In the genomic region with DNA sequence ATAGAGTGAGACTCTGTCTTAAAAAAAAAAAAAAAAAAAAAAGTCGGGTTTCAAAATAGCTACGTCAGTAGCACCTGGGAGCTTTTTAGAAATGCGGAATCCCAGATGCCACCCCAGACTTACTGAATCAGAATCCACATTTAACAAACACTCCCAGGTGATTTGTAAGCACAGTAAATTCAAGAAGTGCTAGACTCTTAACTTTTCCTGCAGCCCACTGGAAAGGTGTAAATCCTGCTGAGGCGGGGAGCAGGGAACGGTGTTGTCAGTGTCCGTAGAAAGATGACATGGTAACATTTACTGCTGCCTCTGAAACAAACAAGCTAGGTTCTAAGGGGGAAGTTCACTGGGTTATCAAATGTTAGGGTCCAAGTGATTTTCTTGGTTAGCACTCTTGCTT, we compare ENCODE assay signal across 22 cellular contexts.
"Had no signal": no experiment of that assay in that cellular context is flagged by ENCODE, and none has a peak within 500 bp of the region (broad histone marks: within the 10 kb centered on the region; RNA-seq: fewer than 3 reads in every experiment).

No MANE protein-coding gene starts in this region.

- H3K27ac ChIP-seq: coronary artery, dorsolateral prefrontal cortex, epithelial cell of prostate, esophagus squamous epithelium, gastrocnemius medialis, lower lobe of right lung had no signal

- H3K36me3 ChIP-seq: esophagus squamous epithelium, gastrocnemius medialis, lower lobe of right lung had no signal

- H3K27me3 ChIP-seq: esophagus squamous epithelium, heart right ventricle had no signal

- ATAC-seq: esophagus mucosa; gastrocnemius medialis; heart right ventricle; left colon; left lobe of liver; left ventricle myocardium superior; lower lobe of right lung; naive thymus-derived CD4-positive, alpha-beta T cell had no signal

- H3K4me3 ChIP-seq: coronary artery, dorsolateral prefrontal cortex, esophagus squamous epithelium, gastrocnemius medialis, heart right ventricle, lower lobe of right lung had no signal

- H3K9me3 Mint-ChIP-seq: naive thymus-derived CD4-positive, alpha-beta T cell had no signal

- DNase-seq: dermis blood vessel endothelial cell; dorsolateral prefrontal cortex; effector CD4-positive, alpha-beta T cell; effector memory CD4-positive, alpha-beta T cell; esophagus squamous epithelium; foreskin fibroblast; foreskin melanocyte; gastrocnemius medialis; glutamatergic neuron; head of caudate nucleus; heart right ventricle; hippocampal formation; left colon; left ventricle myocardium superior; lower lobe of right lung; mesenchymal stem cell; midbrain; naive thymus-derived CD4-positive, alpha-beta T cell had no signal

- H3K9me3 ChIP-seq: esophagus squamous epithelium, gastrocnemius medialis, heart right ventricle, lower lobe of right lung had no signal
